2 cellular contexts compared by ENCODE assay signal in genomic region chr6:133254552-133255228, GRCh38.
TF ChIP-seq lines count a peak whose summit lies in the region.

No MANE protein-coding gene starts in this region.

TF ChIP-seq in SK-N-SH treated with all-trans-retinoic acid at 6 μM for 48 hours, 23 proteins besides CTCF, POLR2A, EP300 and RAD21 (continued from another document):
- no peak for TF ChIP-seq ZNF70 (CRISPR knock-in tag; IDR thresholded peaks at IDR 0.05)
- TF ChIP-seq ISL1 (CRISPR knock-in tag; IDR thresholded peaks at IDR 0.05): no peak
- TF ChIP-seq ZFP30 (CRISPR knock-in tag; IDR thresholded peaks at IDR 0.05): no peak
- no peak for TF ChIP-seq PPARA (CRISPR knock-in tag; IDR thresholded peaks at IDR 0.05; ENCODE audit: borderline replicate concordance)
- no peak for TF ChIP-seq SNAI2 (CRISPR knock-in tag; IDR thresholded peaks at IDR 0.05)

TF ChIP-seq in SK-N-SH, 30 proteins besides CTCF, POLR2A, EP300 and RAD21 (continued from another document):
- TF ChIP-seq TCF12 (IDR thresholded peaks at IDR 0.05): no peak
